ENCODE assay signal across 8 cellular contexts in the genomic region with DNA sequence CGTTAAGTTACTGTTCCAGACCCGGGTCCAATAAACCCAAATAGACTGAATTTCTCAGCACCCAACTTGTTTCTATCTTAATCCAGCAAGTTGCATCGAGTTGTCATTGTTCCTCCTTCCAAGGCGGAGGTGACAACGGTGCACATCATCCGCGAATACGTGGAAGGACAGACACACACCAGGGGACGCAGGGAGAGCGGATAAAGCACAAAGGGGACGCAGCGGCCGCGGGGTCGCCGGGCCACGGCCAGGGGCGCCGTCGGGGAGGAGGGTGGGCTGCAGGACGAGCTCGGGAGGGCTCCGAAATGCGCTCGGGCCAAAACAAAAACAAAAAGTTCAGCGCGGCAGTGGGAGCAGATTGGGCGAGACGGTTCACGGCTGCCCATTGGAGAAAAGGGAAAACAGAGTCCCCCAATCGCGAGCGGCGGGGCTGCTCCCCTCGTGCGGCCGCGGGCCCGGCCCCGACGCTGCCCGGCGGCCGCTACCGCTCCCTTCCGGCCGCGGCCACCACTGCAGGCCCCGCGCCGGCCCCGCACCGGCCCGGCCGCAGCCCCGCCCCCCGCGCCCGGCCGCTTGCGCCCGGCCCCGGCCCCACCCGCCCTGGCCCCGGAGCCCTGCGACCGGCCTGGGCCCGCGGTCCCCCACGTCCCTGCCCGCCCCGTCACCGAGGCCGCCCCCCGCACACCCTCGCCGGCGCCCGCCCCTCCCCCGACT. TPM values are rescaled to one million over a fixed set of nuclear protein-coding genes. Genes with fewer than 3 reads are reported as not detected.
DNase-seq lines count a peak whose midpoint lies in the region; ATAC-seq and TF ChIP-seq lines count a peak whose summit lies in the region.

No MANE protein-coding gene starts in this region.

- H3K4me1 Mint-ChIP-seq in activated T-helper 2 cell treated with anti-CD3 and anti-CD28 coated beads, Interferon-gamma antibody, Interleukin-2, Interleukin-4, amounts not matched to agents 10 μg/mL and 5 μg/mL and 100 μg/mL, durations not matched to agents 14 hours and 24 hours and 36 hours (ENCODE audit: low read depth), result peaks cover 31% of the 10 kb centered on the region
- peaks cover 46% of the 10 kb centered on the region for H3K4me1 Mint-ChIP-seq in nephron

- H3K9me2 ChIP-seq in PC-3 (replicated peaks; ENCODE audit: low read length), result no peaks in the 10 kb centered on the region

- H3K36me3 ChIP-seq in PC-3 (ENCODE audit: low read depth, low read length), result no peaks in the 10 kb centered on the region
- no peaks in the 10 kb centered on the region for H3K36me3 ChIP-seq in suprapubic skin

- TF ChIP-seq EP300 in suprapubic skin (IDR thresholded peaks at IDR 0.05), result no peak

- CTCF ChIA-PET in PC-3 (lab: Charles Lee), result no interaction called here

- peak overlapping the region; percentile 94 for H3K27ac Mint-ChIP-seq in activated T-helper 2 cell treated with anti-CD3 and anti-CD28 coated beads, Interferon-gamma antibody, Interleukin-2, Interleukin-4, amounts not matched to agents 10 μg/mL and 5 μg/mL and 100 μg/mL, durations not matched to agents 14 hours and 24 hours and 36 hours
- peak overlapping the region; percentile 91 to 98 (median 94) for H3K27ac Mint-ChIP-seq in nephron

- no peaks in the 10 kb centered on the region for H3F3A ChIP-seq in PC-3 (ENCODE audit: low read length, unreplicated experiment)

- peak overlapping the region; percentile 41 for H3K27ac ChIP-seq in PC-3 (ENCODE audit: low read length)
- peak overlapping the region; percentile 100 for H3K27ac ChIP-seq in suprapubic skin

- H3K4me3 Mint-ChIP-seq in activated T-helper 2 cell treated with anti-CD3 and anti-CD28 coated beads, Interferon-gamma antibody, Interleukin-2, Interleukin-4, amounts not matched to agents 10 μg/mL and 5 μg/mL and 100 μg/mL, durations not matched to agents 14 hours and 24 hours and 36 hours (ENCODE audit: low read depth), result peak overlapping the region; percentile 92
- H3K4me3 Mint-ChIP-seq in nephron, result peak overlapping the region; percentile 95 to 99 (median 95)

- H3K9ac ChIP-seq in PC-3 (ENCODE audit: low read length), result peak overlapping the region; percentile 86

- POLR2A ChIA-PET in PC-3 (lab: Charles Lee; ENCODE audit: unreplicated experiment), result no interaction called here

- peaks cover 16% of the 10 kb centered on the region for H3K4me1 ChIP-seq in PC-3 (ENCODE audit: insufficient read depth, low read length)
- peaks cover 65% of the 10 kb centered on the region for H3K4me1 ChIP-seq in suprapubic skin

- H3K4me3 ChIP-seq in AG10803 (ENCODE audit: low read length) (peak overlapping the region; percentile 80), PC-3 (ENCODE audit: low read length) (peak overlapping the region; percentile 83), suprapubic skin (peak overlapping the region; percentile 75)

- no peaks in the 10 kb centered on the region for H3K36me3 Mint-ChIP-seq in activated T-helper 2 cell treated with anti-CD3 and anti-CD28 coated beads, Interferon-gamma antibody, Interleukin-2, Interleukin-4, amounts not matched to agents 10 μg/mL and 5 μg/mL and 100 μg/mL, durations not matched to agents 14 hours and 24 hours and 36 hours (ENCODE audit: low read depth)
- H3K36me3 Mint-ChIP-seq in nephron (ENCODE audit: low read depth), result no peaks in the 10 kb centered on the region

- peak; percentile 45 for ATAC-seq in GM18867 (IDR thresholded peaks at IDR 0.05; ENCODE audit: unreplicated experiment)
- ATAC-seq in HG03521 (IDR thresholded peaks at IDR 0.05; ENCODE audit: unreplicated experiment), result peak; percentile 50
- peak; percentile 60 for ATAC-seq in PC-3

- BruUV-seq in PC-3 (replicated peaks; lab: Mats Ljungman, UMichigan), result no TSS peak

- no peaks in the 10 kb centered on the region for H3K9me3 Mint-ChIP-seq in activated T-helper 2 cell treated with anti-CD3 and anti-CD28 coated beads, Interferon-gamma antibody, Interleukin-2, Interleukin-4, amounts not matched to agents 10 μg/mL and 5 μg/mL and 100 μg/mL, durations not matched to agents 14 hours and 24 hours and 36 hours
- no peaks in the 10 kb centered on the region for H3K9me3 Mint-ChIP-seq in nephron

- 1% methylated on average over 43 of the region's 80 CpGs for WGBS in suprapubic skin

- H3K27me3 ChIP-seq in PC-3 (ENCODE audit: low read length) (no peaks in the 10 kb centered on the region), suprapubic skin (no peaks in the 10 kb centered on the region)

- TF ChIP-seq CTCF in AG10803 (conservative IDR thresholded peaks at IDR 0.05; ENCODE audit: low read length) (no peak), PC-3 (conservative IDR thresholded peaks at IDR 0.05; ENCODE audit: low read depth, low read length) (peak; percentile 28; the same call in 1 of the 2 replicates), nephron (IDR thresholded peaks at IDR 0.05; ENCODE audit: unreplicated experiment in 3 of 3) (peak in 1 of 3 experiments; percentile 19), suprapubic skin (IDR thresholded peaks at IDR 0.05) (peak in 1 of 2 donors; percentile 39)

- H2AFZ ChIP-seq in PC-3 (ENCODE audit: low read length), result peak overlapping the region; percentile 67

- H3K9me3 ChIP-seq in PC-3 (ENCODE audit: low read length) (no peaks in the 10 kb centered on the region), suprapubic skin (no peaks in the 10 kb centered on the region)

- H3K27me3 Mint-ChIP-seq in activated T-helper 2 cell treated with anti-CD3 and anti-CD28 coated beads, Interferon-gamma antibody, Interleukin-2, Interleukin-4, amounts not matched to agents 10 μg/mL and 5 μg/mL and 100 μg/mL, durations not matched to agents 14 hours and 24 hours and 36 hours (ENCODE audit: low read depth), result peaks cover 15% of the 10 kb centered on the region
- peaks cover 14% of the 10 kb centered on the region for H3K27me3 Mint-ChIP-seq in nephron (ENCODE audit: low read depth)

- peak overlapping the region; percentile 81 for H3K4me2 ChIP-seq in PC-3 (ENCODE audit: low read length)

- H3K79me2 ChIP-seq in PC-3 (ENCODE audit: low read length), result peaks cover 48% of the 10 kb centered on the region

- DNase-seq in AG10803 (ENCODE audit: low read depth) (peak; percentile 78), PC-3 (peak; percentile 80), fibroblast of peridontal ligament (ENCODE audit: extremely low read depth) (peak; percentile 69), suprapubic skin (ENCODE audit: low spot score in 2 of 2) (peak; percentile 81 to 89)
- peak; percentile 55 for DNase-seq in activated T-helper 2 cell treated with anti-CD3 and anti-CD28 coated beads, Interferon-gamma antibody, Interleukin-2, Interleukin-4, amounts not matched to agents 10 μg/mL and 5 μg/mL and 100 μg/mL, durations not matched to agents 14 hours and 24 hours and 36 hours (ENCODE audit: low spot score)

- no peak for TF ChIP-seq POLR2A in suprapubic skin (IDR thresholded peaks at IDR 0.05)

- peaks cover 38% of the 10 kb centered on the region for H4K20me1 ChIP-seq in PC-3 (ENCODE audit: low read length)

- intact Hi-C loops in PC-3 (cut with micrococcal nuclease), result loop anchor here (10.0 kb wide), 1 partner anchor 198 kb away; the partner anchor contains the start of gene ALDH3B1
- intact Hi-C loops in activated T-helper 2 cell treated with anti-CD3 and anti-CD28 coated beads, Interferon-gamma antibody, Interleukin-2, Interleukin-4, amounts not matched to agents 10 μg/mL and 5 μg/mL and 100 μg/mL, durations not matched to agents 14 hours and 24 hours and 36 hours (cut with micrococcal nuclease), result loop anchor here (2.0 to 10.0 kb wide), 4 partner anchors 60 to 250 kb away; partner anchors contain the start of genes C11orf24, CHKA, NDUFS8 and PPP6R3

RNA-seq across cellular contexts. Expression of gene KMT5B, which starts 0.5 kb away (rescaled TPM):
- total RNA-seq in PC-3 (2014; rRNA removed), result 17.5 and 19.0 TPM in 2 replicates
- 31.5 and 34.0 TPM in 2 replicates for total RNA-seq in activated T-helper 2 cell treated with anti-CD3 and anti-CD28 coated beads, Interferon-gamma antibody, Interleukin-2, Interleukin-4, amounts not matched to agents 10 μg/mL and 5 μg/mL and 100 μg/mL, durations not matched to agents 14 hours and 24 hours and 36 hours
- total RNA-seq in suprapubic skin, result 10 to 100 TPM; 27.2 to 40.5 (median 33.3) TPM

RNA-seq across cellular contexts. Expression of gene C11orf24, which starts 59.2 kb away (rescaled TPM):
- total RNA-seq in PC-3 (2014; rRNA removed), result 74.9 and 75.9 TPM in 2 replicates
- 32.7 and 34.2 TPM in 2 replicates for total RNA-seq in activated T-helper 2 cell treated with anti-CD3 and anti-CD28 coated beads, Interferon-gamma antibody, Interleukin-2, Interleukin-4, amounts not matched to agents 10 μg/mL and 5 μg/mL and 100 μg/mL, durations not matched to agents 14 hours and 24 hours and 36 hours
- 10 to 100 TPM in 3 of 4 donors, 1 to 10 TPM in 1; 7.2 to 24.8 (median 16.7) TPM for total RNA-seq in suprapubic skin

Comparison
In these comparisons a context has a peak if more than half of its experiments do, and no peak if none do; other contexts are left out.
1. Peak in every context shown above with its lines: DNase-seq, ATAC-seq, H3K4me3 ChIP-seq and H3K27ac ChIP-seq.